In genomic region chr19:36573020-36573947, GRCh38 we compare ENCODE assay signal across 8 cellular contexts. TPM values are rescaled to one million over a fixed set of nuclear protein-coding genes. Genes with fewer than 3 reads are reported as not detected.
A peak's percentile ranks its signal among the peaks of the same experiment; 100 is the strongest.
DNase-seq lines count a peak whose midpoint lies in the region; TF ChIP-seq lines count a peak whose summit lies in the region.

Gene ZNF529 (minus strand): TSS chr19:36573292. CDS start chr19:36572346, 946 bp downstream.

- H3K9me3 Mint-ChIP-seq in HFFc6 = peaks cover 41% of the 10 kb centered on the region
- peaks cover 28% of the 10 kb centered on the region for H3K9me3 Mint-ChIP-seq in activated naive CD4-positive, alpha-beta T cell treated with anti-CD3 and anti-CD28 coated beads, Interleukin-2, amount 10 ng/mL, durations not matched to agents 7 days and 5 days

- CTCF ChIA-PET in activated naive CD4-positive, alpha-beta T cell treated with anti-CD3 and anti-CD28 coated beads, Interleukin-2, amount 10 ng/mL, durations not matched to agents 7 days and 5 days (lab: Charles Lee) = no interaction called here

- no peak for TF ChIP-seq CTCF in HFFc6 (IDR thresholded peaks at IDR 0.05)
- no peak for TF ChIP-seq CTCF in NB4 (IDR thresholded peaks at IDR 0.05; ENCODE audit: low read depth, low read length)

- H3K4me3 ChIP-seq in NB4 (ENCODE audit: low read depth, low read length) = peak within 1 kb of the TSS; percentile 73

- peaks cover 30% of the 10 kb centered on the region for H3K4me1 Mint-ChIP-seq in HFFc6 (ENCODE audit: low read depth)
- peaks cover 32% of the 10 kb centered on the region for H3K4me1 Mint-ChIP-seq in activated naive CD4-positive, alpha-beta T cell treated with anti-CD3 and anti-CD28 coated beads, Interleukin-2, amount 10 ng/mL, durations not matched to agents 7 days and 5 days

- peaks cover 2% of the 10 kb centered on the region; the same call in 1 of the 2 replicates for H3K27me3 Mint-ChIP-seq in HFFc6 (ENCODE audit: insufficient read depth)
- H3K27me3 Mint-ChIP-seq in activated naive CD4-positive, alpha-beta T cell treated with anti-CD3 and anti-CD28 coated beads, Interleukin-2, amount 10 ng/mL, durations not matched to agents 7 days and 5 days = no peaks in the 10 kb centered on the region

- H3K36me3 Mint-ChIP-seq in HFFc6 (ENCODE audit: low read depth) = peaks cover 85% of the 10 kb centered on the region
- H3K36me3 Mint-ChIP-seq in activated naive CD4-positive, alpha-beta T cell treated with anti-CD3 and anti-CD28 coated beads, Interleukin-2, amount 10 ng/mL, durations not matched to agents 7 days and 5 days = peaks cover 73% of the 10 kb centered on the region

- TF ChIP-seq POLR2A in NB4 (IDR thresholded peaks at IDR 0.05; ENCODE audit: extremely low read depth, insufficient read length) = peak; percentile 68

- peak within 1 kb of the TSS; percentile 1 for H3K27ac ChIP-seq in temporal lobe (ENCODE audit: low read depth, low read length)

- DNase-seq in GM04504 (ENCODE audit: low read depth) (peak; percentile 69), HFFc6 (peak; percentile 82), NB4 (ENCODE audit: low read depth) (peak; percentile 91), SK-N-DZ (ENCODE audit: low spot score) (peak; percentile 95), glomerular endothelial cell (ENCODE audit: extremely low read depth, low read depth, low spot score) (peak; percentile 68), occipital lobe (lab: John Stamatoyannopoulos, UW) (peak; percentile 86)
- peak; percentile 92 for DNase-seq in activated naive CD4-positive, alpha-beta T cell treated with anti-CD3 and anti-CD28 coated beads, Interleukin-2, amount 10 ng/mL, durations not matched to agents 7 days and 5 days

- peak within 1 kb of the TSS; percentile 93 for H3K27ac Mint-ChIP-seq in HFFc6
- peak within 1 kb of the TSS; percentile 90 for H3K27ac Mint-ChIP-seq in activated naive CD4-positive, alpha-beta T cell treated with anti-CD3 and anti-CD28 coated beads, Interleukin-2, amount 10 ng/mL, durations not matched to agents 7 days and 5 days

- peak within 1 kb of the TSS; percentile 98 for H3K4me3 Mint-ChIP-seq in HFFc6
- peak within 1 kb of the TSS; percentile 76 for H3K4me3 Mint-ChIP-seq in activated naive CD4-positive, alpha-beta T cell treated with anti-CD3 and anti-CD28 coated beads, Interleukin-2, amount 10 ng/mL, durations not matched to agents 7 days and 5 days

RNA-seq across cellular contexts. Expression of gene ZNF529, which starts in this region (rescaled TPM):
- 1 to 10 TPM; 5.5 to 8.7 (median 7.5) TPM for total RNA-seq in HFFc6 (2021; fragmentation: NEBNext Ultra II Directional; extraction: Animal tissue kit (Norgen Biotek cat#: 25700))
- 24.1 and 26.4 TPM in 2 replicates for polyA plus RNA-seq in SK-N-DZ (2014; cell fraction: cytosol; rRNA removed)
- polyA plus RNA-seq in SK-N-DZ (2014; cell fraction: nucleus; rRNA removed) = 21.7 and 26.0 TPM in 2 replicates
- 4.1 and 8.1 TPM in 2 replicates for total RNA-seq in glomerular endothelial cell
- total RNA-seq in occipital lobe = 57.9 TPM
- total RNA-seq in temporal lobe = 40.8 TPM

Comparison
In these comparisons a context has a peak if more than half of its experiments do, and no peak if none do; other contexts are left out.
1. Peak in every context shown above with its lines: DNase-seq, H3K4me3 ChIP-seq and H3K27ac ChIP-seq.